Comparison of ENCODE assay signal across 11 cellular contexts in the genomic region with DNA sequence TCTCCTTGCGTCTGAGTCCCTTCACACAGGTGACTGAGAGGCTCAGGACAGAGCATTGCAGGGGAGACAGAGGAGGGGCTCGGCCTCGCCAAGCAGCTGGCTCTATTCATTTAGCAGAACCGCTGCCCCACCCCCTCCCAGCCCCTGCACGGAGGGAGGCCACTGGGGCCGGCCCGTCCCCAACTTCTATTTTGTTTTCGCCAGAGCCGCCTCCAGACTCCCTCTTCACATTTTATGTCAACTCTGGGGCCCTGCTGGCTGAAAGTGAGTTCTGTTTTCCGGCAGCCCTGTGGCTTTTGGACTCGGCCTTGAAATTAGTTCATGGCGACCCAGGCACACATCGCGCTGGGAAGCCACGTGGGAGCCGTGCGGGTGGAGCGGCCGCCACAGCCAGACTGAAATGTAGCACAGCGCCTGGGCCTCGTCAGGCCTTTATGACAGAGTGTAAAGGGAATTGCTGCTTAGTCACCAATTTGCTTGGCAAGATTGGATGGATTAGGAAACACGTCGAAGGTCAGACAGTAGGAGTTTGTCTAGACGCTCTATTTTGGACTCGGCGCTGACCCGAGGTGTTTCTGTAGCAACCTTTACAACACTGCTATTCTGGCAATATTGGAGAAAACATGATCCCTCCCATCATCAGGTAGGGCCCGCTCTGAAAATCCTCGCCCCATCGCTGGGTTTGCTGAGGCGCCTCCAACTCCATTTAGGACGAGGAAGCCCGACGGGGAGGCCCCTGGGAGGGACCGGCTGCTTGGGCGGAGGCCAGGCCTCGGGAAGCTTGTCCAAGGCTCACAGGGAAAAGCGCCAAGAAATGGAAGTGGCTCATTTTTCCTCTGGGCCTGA.
A peak's percentile ranks its signal among the peaks of the same experiment; 100 is the strongest.
DNase-seq lines count a peak whose midpoint lies in the region; ATAC-seq, FAIRE-seq and TF ChIP-seq lines count a peak whose summit lies in the region.
"Had no signal": no experiment of that assay in that cellular context is flagged by ENCODE, and none has a peak within 500 bp of the region (broad histone marks: within the 10 kb centered on the region; RNA-seq: fewer than 3 reads in every experiment).

No MANE protein-coding gene starts in this region.

- H3K27ac ChIP-seq in fibroblast of lung (ENCODE audit: insufficient read depth, low read length), result no peak overlapping the region

- ATAC-seq in GM19324 (IDR thresholded peaks at IDR 0.05; ENCODE audit: low FRiP score, unreplicated experiment), result no peak

- H3K4me2 ChIP-seq in fibroblast of lung (ENCODE audit: extremely low read depth, insufficient read depth, low read length), result no peak overlapping the region

- no peak for TF ChIP-seq POLR2A in H54 (IDR thresholded peaks at IDR 0.05; ENCODE audit: low read depth, low read length)

- H2AFZ ChIP-seq in fibroblast of lung (ENCODE audit: low read length), result no peak overlapping the region

- H3K79me2 ChIP-seq in fibroblast of lung (ENCODE audit: control insufficient read depth, insufficient read depth, low read length), result no peaks in the 10 kb centered on the region

- in situ Hi-C loops in GM13976 (cut with MboI; ENCODE audit: low sequenced_read_pairs, unreplicated experiment), result no loop called here

- H3K9me3 ChIP-seq in fibroblast of lung (ENCODE audit: control insufficient read depth, insufficient read depth, low read depth, low read length), result no peaks in the 10 kb centered on the region

- no peaks in the 10 kb centered on the region for H3K27me3 ChIP-seq in fibroblast of lung (ENCODE audit: control insufficient read depth, insufficient read depth, low read length)

- DNase-seq in A172 (ENCODE audit: low spot score) (peak; percentile 12), NCI-H1092 (lab: John Stamatoyannopoulos, UW) (peak; percentile 69), fibroblast of lung (ENCODE audit: low read depth in 2 of 2) (peak; percentile 97 to 98), mucosa of gallbladder (ENCODE audit: low spot score) (peak; percentile 77), H54 (ENCODE audit: insufficient read length, low spot score) (no peak), GM13976 (ENCODE audit: low spot score) (no peak), glomerular visceral epithelial cell (ENCODE audit: extremely low spot score) (no peak)
- DNase-seq: activated gamma-delta T cell, Calu3, NCI-H774 had no signal

- H3K36me3 ChIP-seq in fibroblast of lung (ENCODE audit: control insufficient read depth, insufficient read depth, low read length), result no peaks in the 10 kb centered on the region

- no peak overlapping the region for H3K9ac ChIP-seq in fibroblast of lung (ENCODE audit: insufficient read depth, low read length)

- no peaks in the 10 kb centered on the region for H4K20me1 ChIP-seq in fibroblast of lung (ENCODE audit: control insufficient read depth, extremely low read depth, insufficient read depth, low read length)

- H3K4me1 ChIP-seq in fibroblast of lung (ENCODE audit: control insufficient read depth, extremely low read depth, insufficient read depth, low read length), result no peaks in the 10 kb centered on the region

- no peak for TF ChIP-seq CTCF in fibroblast of lung (conservative IDR thresholded peaks at IDR 0.05 in 1 of 2, IDR thresholded peaks at IDR 0.05 in 1 of 2; ENCODE audit: low read depth in 1 of 2, low read length in 2 of 2)
- no peak for TF ChIP-seq CTCF in GM13976 (IDR thresholded peaks at IDR 0.05; ENCODE audit: borderline replicate concordance, control extremely low read depth, extremely low read depth, insufficient read depth, missing control alignments)

- FAIRE-seq in H54 (lab: Jason Lieb, UNC), result no peak

- no peak overlapping the region for H3K4me3 ChIP-seq in fibroblast of lung (replicated peaks in 1 of 4; ENCODE audit: control extremely low read depth in 1 of 4, insufficient read depth in 1 of 4, low read depth in 3 of 4, low read length in 4 of 4)

Comparison
In these comparisons a context has a peak if more than half of its experiments do, and no peak if none do; other contexts are left out.
1. DNase-seq: peak in A172 (single experiment), NCI-H1092 (single experiment), fibroblast of lung (2 of 2) and mucosa of gallbladder (single experiment); none in H54 (single experiment), GM13976 (single experiment) and glomerular visceral epithelial cell (single experiment).